ENCODE assay signal across 18 cellular contexts in genomic region chr1:235892734-235893413, GRCh38. TPM values are rescaled to one million over a fixed set of nuclear protein-coding genes. Genes with fewer than 3 reads are reported as not detected.
DNase-seq lines count a peak whose midpoint lies in the region; ATAC-seq and TF ChIP-seq lines count a peak whose summit lies in the region.
"Had no signal": no experiment of that assay in that cellular context is flagged by ENCODE, and none has a peak within 500 bp of the region (broad histone marks: within the 10 kb centered on the region; RNA-seq: fewer than 3 reads in every experiment).

No MANE protein-coding gene starts in this region.

- TF ChIP-seq POLR2A in right lobe of liver (IDR thresholded peaks at IDR 0.05) (peak; percentile 78), upper lobe of left lung (IDR thresholded peaks at IDR 0.05) (no peak)

- TF ChIP-seq CTCF in right atrium auricular region (IDR thresholded peaks at IDR 0.05): no peak
- no peak for TF ChIP-seq CTCF in right lobe of liver (IDR thresholded peaks at IDR 0.05)
- TF ChIP-seq CTCF in upper lobe of left lung (IDR thresholded peaks at IDR 0.05): no peak

- no peak overlapping the region for H3K27ac Mint-ChIP-seq in activated T-helper 17 cell treated with anti-CD3 and anti-CD28 coated beads, Interleukin-2, amount 50 U/mL, for 72 hours

- H3K27me3 ChIP-seq in right atrium auricular region: no peaks in the 10 kb centered on the region
- H3K27me3 ChIP-seq in right lobe of liver: no peaks in the 10 kb centered on the region
- H3K27me3 ChIP-seq in upper lobe of left lung: no peaks in the 10 kb centered on the region
- H3K27me3 ChIP-seq: SJCRH30, tibial nerve had no signal

- DNase-seq in Right ventricle myocardium inferior (ENCODE audit: missing footprints) (no peak), right atrium auricular region (ENCODE audit: low spot score) (no peak), SKM-1 (lab: John Stamatoyannopoulos, UW; ENCODE audit: unreplicated experiment) (peak; percentile 100), right lobe of liver (peak; percentile 63 to 89 (median 81)), upper lobe of left lung (no peak), T-helper 1 cell (no peak)
- DNase-seq: 8988T, activated T-cell treated with anti-CD3 and anti-CD28 coated beads for 4 hours, H7, IMR-90, natural killer cell, NCI-H1436 treated with DMSO at 0.1 percent for 48 hours, NCI-H524 treated with DMSO at 0.1 percent for 48 hours, SJCRH30 had no signal

- intact Hi-C loops in Right ventricle myocardium inferior (cut with DNase I): no loop called here
- intact Hi-C loops in right lobe of liver (cut with DNase I): no loop called here

- no peak for TF ChIP-seq EP300 in upper lobe of left lung (IDR thresholded peaks at IDR 0.05)

- H3K4me1 ChIP-seq in right atrium auricular region (no peaks in the 10 kb centered on the region), right lobe of liver (peaks cover 0 to 8% (median 4%) of the 10 kb centered on the region in 4 donors), upper lobe of left lung (peaks cover 0 to 12% (median 7%) of the 10 kb centered on the region in 4 donors)
- H3K4me1 ChIP-seq: SJCRH30, tibial nerve had no signal

- WGBS in right lobe of liver (ENCODE audit: insufficient coverage, low coverage, low lambda C conversion rate, missing lambda C conversion rate): 15% methylated on average over 5 of the region's 5 CpGs
- 64 to 68% methylated on average over 5 of the region's 5 CpGs for WGBS in upper lobe of left lung, 2 donors

- H3K27me3 Mint-ChIP-seq in activated T-helper 17 cell treated with anti-CD3 and anti-CD28 coated beads, Interleukin-2, amount 50 U/mL, for 72 hours: no peaks in the 10 kb centered on the region

- ATAC-seq in Right ventricle myocardium inferior: peak; percentile 50
- ATAC-seq in right lobe of liver: peak; percentile 90 to 96 (median 94)
- ATAC-seq in upper lobe of left lung (ENCODE audit: low FRiP score in 2 of 2): peak; percentile 73 to 87
- ATAC-seq in activated T-helper 17 cell treated with anti-CD3 and anti-CD28 coated beads, Interleukin-2, amount 50 U/mL, for 72 hours (replicated peaks): no peak
- no peak for ATAC-seq in HG03280 (IDR thresholded peaks at IDR 0.05; ENCODE audit: unreplicated experiment)

- H3K27ac ChIP-seq in right atrium auricular region (no peak overlapping the region), right lobe of liver (peak overlapping the region; percentile 58 to 84 (median 82)), upper lobe of left lung (peak overlapping the region; percentile 43 to 77 (median 63))
- H3K27ac ChIP-seq: SJCRH30 had no signal

- H3K4me3 Mint-ChIP-seq in activated T-helper 17 cell treated with anti-CD3 and anti-CD28 coated beads, Interleukin-2, amount 50 U/mL, for 72 hours: no peak overlapping the region
- H3K4me3 Mint-ChIP-seq: natural killer cell had no signal

- no peaks in the 10 kb centered on the region for H3K9me3 Mint-ChIP-seq in activated T-helper 17 cell treated with anti-CD3 and anti-CD28 coated beads, Interleukin-2, amount 50 U/mL, for 72 hours
- H3K9me3 Mint-ChIP-seq: natural killer cell had no signal

- H3K36me3 Mint-ChIP-seq in activated T-helper 17 cell treated with anti-CD3 and anti-CD28 coated beads, Interleukin-2, amount 50 U/mL, for 72 hours (ENCODE audit: low read depth): no peaks in the 10 kb centered on the region
- H3K36me3 Mint-ChIP-seq: natural killer cell had no signal

- H3K36me3 ChIP-seq in right atrium auricular region: no peaks in the 10 kb centered on the region
- H3K36me3 ChIP-seq in right lobe of liver: no peaks in the 10 kb centered on the region
- H3K36me3 ChIP-seq in upper lobe of left lung: no peaks in the 10 kb centered on the region
- H3K36me3 ChIP-seq: SJCRH30, tibial nerve had no signal

- peaks cover 11% of the 10 kb centered on the region for H3K4me1 Mint-ChIP-seq in activated T-helper 17 cell treated with anti-CD3 and anti-CD28 coated beads, Interleukin-2, amount 50 U/mL, for 72 hours

- no peaks in the 10 kb centered on the region for H3K9me3 ChIP-seq in right atrium auricular region
- no peaks in the 10 kb centered on the region for H3K9me3 ChIP-seq in right lobe of liver
- no peaks in the 10 kb centered on the region for H3K9me3 ChIP-seq in upper lobe of left lung
- H3K9me3 ChIP-seq: SJCRH30, tibial nerve had no signal

- H3K4me3 ChIP-seq in right atrium auricular region (no peak overlapping the region), right lobe of liver (peak overlapping the region; percentile 15 to 71 (median 65)), upper lobe of left lung (no peak overlapping the region)
- H3K4me3 ChIP-seq: SJCRH30, skin epidermis, tibial nerve had no signal

RNA-seq across cellular contexts. Expression of gene LYST, which starts 26.2 kb away (rescaled TPM):
- total RNA-seq in Right ventricle myocardium inferior: 10.6 TPM
- total RNA-seq in right atrium auricular region: 10 to 100 TPM in 1 of 2 donors, 1 to 10 TPM in 1; 7.3 to 13.0 TPM
- 10 to 100 TPM in 5 of 6 experiments, 1 to 10 TPM in 1; 9.0 to 16.6 (median 12.5) TPM for total RNA-seq in right lobe of liver
- 10 to 100 TPM; 34.0 to 87.0 (median 54.0) TPM for total RNA-seq in upper lobe of left lung
- 10 to 100 TPM; 19.8 to 41.2 TPM for total RNA-seq in activated T-helper 17 cell treated with anti-CD3 and anti-CD28 coated beads, Interleukin-2, amount 50 U/mL, for 72 hours

Comparison
In these comparisons a context has a peak if more than half of its experiments do, and no peak if none do; other contexts are left out.
1. ATAC-seq: peak in Right ventricle myocardium inferior (single experiment), right lobe of liver (4 of 4) and upper lobe of left lung (2 of 2); none in activated T-helper 17 cell treated with anti-CD3 and anti-CD28 coated beads, Interleukin-2, amount 50 U/mL, for 72 hours (single experiment) and HG03280 (single experiment).
2. DNase-seq: peak in SKM-1 (single experiment) and right lobe of liver (3 of 3); none in Right ventricle myocardium inferior (single experiment), right atrium auricular region (single experiment), upper lobe of left lung (0 of 2) and T-helper 1 cell (0 of 5).
3. H3K27ac ChIP-seq: peak in right lobe of liver (3 of 3) and upper lobe of left lung (4 of 4); none in right atrium auricular region (0 of 2).
4. H3K4me3 ChIP-seq: peak in right lobe of liver (3 of 3); none in right atrium auricular region (0 of 2) and upper lobe of left lung (0 of 4).